ENCODE assay signal across 1 cellular context in genomic region chr1:61081637-61082335, GRCh38.
TF ChIP-seq lines count a peak whose summit lies in the region.

No MANE protein-coding gene starts in this region.

TF ChIP-seq in K562, 482 proteins besides CTCF, POLR2A, EP300 and RAD21 (continued from another document):
- TF ChIP-seq ZBTB2 (IDR thresholded peaks at IDR 0.05) (0 out of 2 replicates have a peak, but pooled peaks have one; percentile 32), TEAD4 (IDR thresholded peaks at IDR 0.05; ENCODE audit: low read length) (peak; percentile 29; the same call in 1 of the 2 replicates), TEAD4 (CRISPR knock-in tag; IDR thresholded peaks at IDR 0.05; ENCODE audit: borderline replicate concordance) (no peak), SMARCA4 (IDR thresholded peaks at IDR 0.05) (0 out of 2 replicates have a peak, but pooled peaks have one; percentile 37), ATF7 (IDR thresholded peaks at IDR 0.05) (0 out of 2 replicates have a peak, but pooled peaks have one; percentile 27), U2AF1 (optimal IDR thresholded peaks at IDR 0.05; ENCODE audit: low read depth, low read length) (no peak), SFPQ (IDR thresholded peaks at IDR 0.05; ENCODE audit: low read depth, low read length) (no peak), MNT (conservative IDR thresholded peaks at IDR 0.05) (peak in 1 of 2 experiments; percentile 24; a peak in 2 of 4 replicates), ZBTB40 (IDR thresholded peaks at IDR 0.05) (0 out of 2 replicates have a peak, but pooled peaks have one; percentile 17), ZBTB40 (CRISPR knock-in tag; IDR thresholded peaks at IDR 0.05) (no peak), POLR2H (tag; IDR thresholded peaks at IDR 0.05; ENCODE audit: low read depth) (0 out of 2 replicates have a peak, but pooled peaks have one; percentile 33), TFAP4 (CRISPR knock-in tag; IDR thresholded peaks at IDR 0.05; ENCODE audit: borderline replicate concordance) (no peak), ZNF77 (CRISPR knock-in tag; IDR thresholded peaks at IDR 0.05) (no peak), RBFOX2 (IDR thresholded peaks at IDR 0.05; ENCODE audit: low read depth, low read length) (peak; percentile 34; the same call in 1 of the 2 replicates), SMARCC2 (IDR thresholded peaks at IDR 0.05; ENCODE audit: low read depth) (no peak), HDAC2 (IDR thresholded peaks at IDR 0.05) (0 out of 2 replicates have a peak, but pooled peaks have one; percentile 44), ZBTB7A (IDR thresholded peaks at IDR 0.05; ENCODE audit: borderline replicate concordance, control insufficient read depth, low read depth, low read length) (peak; percentile 56; the same call in 1 of the 2 replicates), EGR1 (conservative IDR thresholded peaks at IDR 0.05) (peak; percentile 81), ZNF384 (IDR thresholded peaks at IDR 0.05; ENCODE audit: low read depth, low read length) (0 out of 2 replicates have a peak, but pooled peaks have one; percentile 26), HDAC1 (IDR thresholded peaks at IDR 0.05) (peak in 1 of 2 experiments; percentile 82; a peak in 2 of 4 replicates), VEZF1 (CRISPR knock-in tag; IDR thresholded peaks at IDR 0.05) (peak; percentile 91), PHF21A (IDR thresholded peaks at IDR 0.05; ENCODE audit: borderline replicate concordance, low read depth) (peak; percentile 57; the same call in 1 of the 2 replicates), PBX2 (CRISPR knock-in tag; IDR thresholded peaks at IDR 0.05; ENCODE audit: low read depth) (no peak), PBX2 (tag; conservative IDR thresholded peaks at IDR 0.05; ENCODE audit: low read depth) (no peak), FOXA3 (CRISPR knock-in tag; conservative IDR thresholded peaks at IDR 0.05 in 1 of 2, IDR thresholded peaks at IDR 0.05 in 1 of 2) (0 out of 4 replicates have a peak, but pooled peaks of 1 of the 2 experiments have one; percentile 11), ZNF740 (CRISPR knock-in tag; IDR thresholded peaks at IDR 0.05) (no peak), ZNF740 (tag; IDR thresholded peaks at IDR 0.05) (peak in 1 of 2 experiments; percentile 19; a peak in 1 of 4 replicates), MYNN (IDR thresholded peaks at IDR 0.05) (peak; percentile 59; the same call in 1 of the 2 replicates), MYNN (CRISPR knock-in tag; IDR thresholded peaks at IDR 0.05) (no peak), ETV1 (tag; conservative IDR thresholded peaks at IDR 0.05; ENCODE audit: low read depth) (0 out of 2 replicates have a peak, but pooled peaks have one; percentile 19), MYC (IDR thresholded peaks at IDR 0.05; ENCODE audit: low read depth, low read length) (peak; percentile 33; the same call in 1 of the 2 replicates), MYC (CRISPR knock-in tag; IDR thresholded peaks at IDR 0.05; ENCODE audit: borderline replicate concordance, low read depth) (no peak), SETDB1 (IDR thresholded peaks at IDR 0.05; ENCODE audit: low read length) (no peak), MIER1 (IDR thresholded peaks at IDR 0.05; ENCODE audit: low read depth) (no peak), CBFA2T3 (IDR thresholded peaks at IDR 0.05) (peak; percentile 36; the same call in 1 of the 2 replicates)
